ENCODE assay signal across 11 cellular contexts in genomic region chr4:106287353-106287969, GRCh38. TPM values are rescaled to one million over a fixed set of nuclear protein-coding genes. Genes with fewer than 3 reads are reported as not detected.
DNase-seq lines count a peak whose midpoint lies in the region; ATAC-seq and TF ChIP-seq lines count a peak whose summit lies in the region.
"Had no signal": no experiment of that assay in that cellular context is flagged by ENCODE, and none has a peak within 500 bp of the region (broad histone marks: within the 10 kb centered on the region; RNA-seq: fewer than 3 reads in every experiment).

No MANE protein-coding gene starts in this region.

- no peak for TF ChIP-seq CTCF in endothelial cell (IDR thresholded peaks at IDR 0.05; ENCODE audit: unreplicated experiment)
- no peak for TF ChIP-seq CTCF in nephron progenitor cell (IDR thresholded peaks at IDR 0.05)
- TF ChIP-seq CTCF in CD14-positive monocyte (IDR thresholded peaks at IDR 0.05) = no peak
- no peak for TF ChIP-seq CTCF in GM10248 (IDR thresholded peaks at IDR 0.05; ENCODE audit: control extremely low read depth, extremely low read depth, low read depth, missing control alignments)

- H3K27ac Mint-ChIP-seq in endothelial cell (ENCODE audit: unreplicated experiment) (peak overlapping the region; percentile 94), nephron progenitor cell (peak overlapping the region; percentile 74), CD14-positive monocyte (no peak overlapping the region)

- intact Hi-C loops in CD14-positive monocyte (cut with micrococcal nuclease) = no loop called here

- H3K9me3 Mint-ChIP-seq in endothelial cell (ENCODE audit: unreplicated experiment) (no peaks in the 10 kb centered on the region), nephron progenitor cell (peaks cover 7% of the 10 kb centered on the region), CD14-positive monocyte (peaks cover 0 to 3% (median 2%) of the 10 kb centered on the region in 7 donors)

- no peak overlapping the region for H3K4me3 Mint-ChIP-seq in endothelial cell (ENCODE audit: unreplicated experiment)
- no peak overlapping the region for H3K4me3 Mint-ChIP-seq in nephron progenitor cell
- H3K4me3 Mint-ChIP-seq in CD14-positive monocyte = no peak overlapping the region
- H3K4me3 Mint-ChIP-seq: nephron had no signal

- H3K36me3 Mint-ChIP-seq in endothelial cell (ENCODE audit: low read depth, unreplicated experiment) = peaks cover 3% of the 10 kb centered on the region
- peaks cover 59% of the 10 kb centered on the region for H3K36me3 Mint-ChIP-seq in nephron progenitor cell (ENCODE audit: low read depth)
- peaks cover 33 to 41% of the 10 kb centered on the region in 2 donors for H3K36me3 Mint-ChIP-seq in CD14-positive monocyte

- CTCF ChIA-PET in GM10248 (lab: Yijun Ruan, JAX) = no interaction called here

- ATAC-seq in HG03139 (IDR thresholded peaks at IDR 0.05; ENCODE audit: unreplicated experiment) (no peak), HG02970 (IDR thresholded peaks at IDR 0.05; ENCODE audit: low FRiP score, unreplicated experiment) (no peak)
- ATAC-seq: activated CD4-positive, CD25-positive, alpha-beta regulatory T cell treated with anti-CD3 and anti-CD28 coated beads, Interleukin-2, amount 50 U/mL, for 24 hours had no signal

- no peaks in the 10 kb centered on the region for H3K27me3 Mint-ChIP-seq in endothelial cell (ENCODE audit: unreplicated experiment)
- H3K27me3 Mint-ChIP-seq in nephron progenitor cell (ENCODE audit: low read depth, poor library complexity) = no peaks in the 10 kb centered on the region
- H3K27me3 Mint-ChIP-seq in CD14-positive monocyte (ENCODE audit: low read depth in 3 of 3) = no peaks in the 10 kb centered on the region

- POLR2A ChIA-PET in GM10248 (lab: Yijun Ruan, JAX) = no interaction called here

- H3K4me1 Mint-ChIP-seq in endothelial cell (ENCODE audit: unreplicated experiment) = peaks cover 7% of the 10 kb centered on the region
- no peaks in the 10 kb centered on the region for H3K4me1 Mint-ChIP-seq in nephron progenitor cell
- H3K4me1 Mint-ChIP-seq in CD14-positive monocyte = no peaks in the 10 kb centered on the region

- peak; percentile 84 for DNase-seq in EL
- DNase-seq in NCI-H2029 (lab: John Stamatoyannopoulos, UW) = peak; percentile 53
- DNase-seq in endothelial cell (ENCODE audit: low spot score) = peak; percentile 35
- DNase-seq in nephron progenitor cell = no peak
- no peak for DNase-seq in CD14-positive monocyte (ENCODE audit: low spot score)
- DNase-seq in GM10248 (ENCODE audit: extremely low spot score) = no peak
- DNase-seq: NCI-H1930 had no signal

RNA-seq across cellular contexts. Expression of gene TBCK, which starts 28.5 kb away (rescaled TPM):
- total RNA-seq in endothelial cell (ENCODE audit: unreplicated experiment) = 48.6 TPM
- 10 to 100 TPM; 12.5 to 14.0 TPM for polyA plus RNA-seq in CD14-positive monocyte

RNA-seq across cellular contexts. Expression of gene AIMP1, which starts 28.9 kb away (rescaled TPM):
- 25.4 TPM for total RNA-seq in endothelial cell (ENCODE audit: unreplicated experiment)
- 10 to 100 TPM; 56.1 to 65.6 TPM for polyA plus RNA-seq in CD14-positive monocyte

Comparison
In these comparisons a context has a peak if more than half of its experiments do, and no peak if none do; other contexts are left out.
1. DNase-seq: peak in EL (single experiment), NCI-H2029 (single experiment) and endothelial cell (single experiment); none in nephron progenitor cell (single experiment), CD14-positive monocyte (single experiment) and GM10248 (single experiment).
2. H3K27ac Mint-ChIP-seq: peak in endothelial cell (single experiment) and nephron progenitor cell (single experiment); none in CD14-positive monocyte (0 of 7).